Comparison of ENCODE assay signal across 23 cellular contexts in genomic region chr6:17596085-17596484, GRCh38. TPM values are rescaled to one million over a fixed set of nuclear protein-coding genes. Genes with fewer than 3 reads are reported as not detected.
DNase-seq lines count a peak whose midpoint lies in the region; ATAC-seq, FAIRE-seq and TF ChIP-seq lines count a peak whose summit lies in the region.
"Had no signal": no experiment of that assay in that cellular context is flagged by ENCODE, and none has a peak within 500 bp of the region (broad histone marks: within the 10 kb centered on the region; RNA-seq: fewer than 3 reads in every experiment).

No MANE protein-coding gene starts in this region.

- POLR2A ChIA-PET in IMR-90 (lab: Charles Lee; ENCODE audit: unreplicated experiment), result no interaction called here
- POLR2A ChIA-PET in H1 (lab: Charles Lee; ENCODE audit: partially characterized antibody), result no interaction called here
- POLR2A ChIA-PET in T-cell (lab: Charles Lee), result no interaction called here

- TF ChIP-seq CTCF in IMR-90 (conservative IDR thresholded peaks at IDR 0.05; ENCODE audit: low read depth, low read length) (no peak), H1 (IDR thresholded peaks at IDR 0.05; ENCODE audit: control extremely low read depth in 1 of 3, insufficient read depth in 1 of 3, low read depth in 1 of 3, low read length in 3 of 3) (no peak), kidney (IDR thresholded peaks at IDR 0.05; ENCODE audit: borderline replicate concordance, extremely low read depth, insufficient read depth) (no peak)

- no peaks in the 10 kb centered on the region for H3K9me1 ChIP-seq in IMR-90 (ENCODE audit: insufficient read depth, low read length)

- H3K79me2 ChIP-seq in H1 (ENCODE audit: control insufficient read depth in 1 of 2, insufficient read depth in 2 of 2, low read length in 2 of 2), result no peaks in the 10 kb centered on the region

- no peak overlapping the region for H3K56ac ChIP-seq in IMR-90 (ENCODE audit: extremely low read depth, insufficient read depth, low read length)
- no peak overlapping the region for H3K56ac ChIP-seq in H1 (replicated peaks; ENCODE audit: insufficient read length, low read depth, low read length)

- no peak for TF ChIP-seq POLR2A in IMR-90 (IDR thresholded peaks at IDR 0.05; ENCODE audit: low read depth, low read length)
- TF ChIP-seq POLR2A in H1 (IDR thresholded peaks at IDR 0.05; ENCODE audit: control extremely low read depth in 1 of 2, low read depth in 2 of 2, low read length in 2 of 2), result no peak

- no peak overlapping the region for H4K5ac ChIP-seq in IMR-90 (ENCODE audit: low read depth, low read length)
- no peak overlapping the region for H4K5ac ChIP-seq in H1 (ENCODE audit: insufficient read length, low read depth, low read length)

- no peak for TF ChIP-seq RAD21 in IMR-90 (IDR thresholded peaks at IDR 0.05; ENCODE audit: low read length)
- TF ChIP-seq RAD21 in H1 (IDR thresholded peaks at IDR 0.05 in 1 of 2, conservative IDR thresholded peaks at IDR 0.05 in 1 of 2; ENCODE audit: low read depth in 2 of 2, low read length in 2 of 2), result no peak

- H3K9ac ChIP-seq in IMR-90 (ENCODE audit: low read depth, low read length) (no peak overlapping the region), H1 (replicated peaks in 1 of 4; ENCODE audit: extremely low read depth in 1 of 4, low read depth in 3 of 4, low read length in 3 of 4) (no peak overlapping the region), kidney (ENCODE audit: low read length in 2 of 2) (no peak overlapping the region)
- H3K9ac ChIP-seq: BLaER1 had no signal

- H3K4me3 ChIP-seq in IMR-90 (ENCODE audit: insufficient read depth, low read depth, low read length), result no peak overlapping the region
- H3K4me3 ChIP-seq in H1 (ENCODE audit: extremely low read depth in 1 of 4, insufficient read depth in 2 of 4, low read depth in 3 of 4, low read length in 4 of 4), result no peak overlapping the region
- no peak overlapping the region for H3K4me3 ChIP-seq in kidney (ENCODE audit: low read length in 2 of 2)
- H3K4me3 ChIP-seq: BLaER1, GM23338, HAP-1 had no signal

- no CpG with 5 or more reads among the region's 3 CpGs for WGBS in IMR-90 (ENCODE audit: extremely low coverage in 2 of 2, insufficient read length in 1 of 2), 2 experiments
- WGBS in H1 (ENCODE audit: extremely low coverage in 1 of 2, insufficient coverage in 1 of 2, insufficient read length in 1 of 2, insufficient replicate concordance in 2 of 2, low coverage in 1 of 2, low lambda C conversion rate in 2 of 2, missing lambda C conversion rate in 1 of 2), 2 experiments, result 93% methylated on average over 3 of the region's 3 CpGs; no CpG with 5 or more reads in 1 of the 2 experiments

- no peaks in the 10 kb centered on the region for H3K9me3 ChIP-seq in IMR-90 (ENCODE audit: control insufficient read depth, insufficient read depth, low read length)
- no peaks in the 10 kb centered on the region for H3K9me3 ChIP-seq in H1 (ENCODE audit: insufficient read depth in 2 of 2, low read depth in 1 of 2, low read length in 1 of 2)
- H3K9me3 ChIP-seq in kidney (ENCODE audit: control insufficient read depth in 1 of 2, low read length in 2 of 2), result no peaks in the 10 kb centered on the region
- H3K9me3 ChIP-seq: Caco-2, HAP-1 had no signal

- no peaks in the 10 kb centered on the region for H3K9me3 Mint-ChIP-seq in T-cell
- H3K9me3 Mint-ChIP-seq: CD4-positive, CD25-positive, alpha-beta regulatory T cell; CD8-positive, alpha-beta T cell; GM23338; HFFc6 had no signal

- H3K4ac ChIP-seq in IMR-90 (ENCODE audit: low read depth, low read length) (no peak overlapping the region), H1 (replicated peaks; ENCODE audit: insufficient read length, low read depth, low read length) (no peak overlapping the region)

- no peak overlapping the region for H3K4me2 ChIP-seq in IMR-90 (ENCODE audit: low read depth, low read length)
- H3K4me2 ChIP-seq in H1 (ENCODE audit: insufficient read depth in 1 of 2, low read depth in 2 of 2, low read length in 2 of 2), result no peak overlapping the region
- H3K4me2 ChIP-seq: BLaER1, GM23338 had no signal

- CTCF ChIA-PET in IMR-90 (lab: Yijun Ruan, JAX), result interaction anchor here (1.0 kb wide), 1 partner anchor 12 kb away, joined by 4 read pairs; no protein-coding TSS in a partner anchor
- CTCF ChIA-PET in H1 (lab: Charles Lee; ENCODE audit: partially characterized antibody), result interaction anchor here (0.7 to 2.0 kb wide), 2 partner anchors 12 to 324 kb away, joined by 3 to 6 read pairs; no protein-coding TSS in a partner anchor
- CTCF ChIA-PET in T-cell (lab: Charles Lee), result interaction anchor here (0.6 to 0.7 kb wide), 2 partner anchors 98 to 1975 kb away, joined by 3 to 5 read pairs; no protein-coding TSS in a partner anchor

- no peak overlapping the region for H3K14ac ChIP-seq in IMR-90 (replicated peaks; ENCODE audit: low read depth, low read length)
- no peak overlapping the region for H3K14ac ChIP-seq in H1 (ENCODE audit: insufficient read length)

- in situ Hi-C loops in IMR-90 (cut with MboI; ENCODE audit: low sequenced_read_pairs), result no loop called here

- DNase-seq in IMR-90 (no peak), H1 (ENCODE audit: low read depth in 1 of 2, low spot score in 2 of 2) (no peak), kidney (no peak), NK-92 (lab: John Stamatoyannopoulos, UW; ENCODE audit: unreplicated experiment) (no peak), T-cell (no peak), mucosa of gallbladder (ENCODE audit: low spot score) (no peak)
- DNase-seq: 8988T; Caco-2; CD4-positive, CD25-positive, alpha-beta regulatory T cell; CD8-positive, alpha-beta T cell; DMS153; DMS79; EL; GF-D8; HFFc6 had no signal

- H3K23ac ChIP-seq in IMR-90 (ENCODE audit: low read depth, low read length) (no peak overlapping the region), H1 (ENCODE audit: insufficient read length) (no peak overlapping the region)

- H3K79me1 ChIP-seq in IMR-90 (ENCODE audit: low read depth in 1 of 2, low read length in 2 of 2) (peaks cover 2 to 3% of the 10 kb centered on the region in 2 experiments; a peak in 3 of 4 replicates), H1 (ENCODE audit: low read depth, low read length) (no peaks in the 10 kb centered on the region)

- H2AFZ ChIP-seq in IMR-90 (replicated peaks; ENCODE audit: low read length, poor library complexity) (no peak overlapping the region), H1 (ENCODE audit: low read length) (no peak overlapping the region)
- H2AFZ ChIP-seq: GM23338 had no signal

- H2BK120ac ChIP-seq in IMR-90 (ENCODE audit: low read depth, low read length) (no peak overlapping the region), H1 (replicated peaks; ENCODE audit: low read depth, low read length) (no peak overlapping the region)

- H4K91ac ChIP-seq in IMR-90 (ENCODE audit: insufficient read depth, low read depth, low read length), result no peak overlapping the region
- H4K91ac ChIP-seq in H1 (replicated peaks; ENCODE audit: insufficient read length, low read length), result no peak overlapping the region

- H3K23me2 ChIP-seq in H1 (ENCODE audit: low read depth, low read length), result peaks cover 3% of the 10 kb centered on the region; the same call in 1 of the 2 replicates

- no peak overlapping the region for H3K27ac Mint-ChIP-seq in T-cell
- H3K27ac Mint-ChIP-seq: CD4-positive, CD25-positive, alpha-beta regulatory T cell; CD8-positive, alpha-beta T cell; GM23338; HFFc6 had no signal

- ATAC-seq in IMR-90 (ENCODE audit: low read depth), result no peak
- ATAC-seq in T-cell (replicated peaks in 1 of 4), result no peak
- ATAC-seq: CD8-positive, alpha-beta T cell; GM23338 had no signal

- peaks cover 2% of the 10 kb centered on the region; the same call in 1 of the 2 replicates for H3K4me1 ChIP-seq in IMR-90 (ENCODE audit: control insufficient read depth, insufficient read depth, low read length)
- no peaks in the 10 kb centered on the region for H3K4me1 ChIP-seq in H1 (replicated peaks in 1 of 4; ENCODE audit: control insufficient read depth in 3 of 4, insufficient read depth in 4 of 4, low read length in 3 of 4)
- H3K4me1 ChIP-seq in kidney (ENCODE audit: control insufficient read depth in 1 of 2, insufficient read depth in 1 of 2, low read depth in 1 of 2, low read length in 2 of 2), result no peaks in the 10 kb centered on the region
- H3K4me1 ChIP-seq: Caco-2 had no signal

- no peak overlapping the region for H3K4me3 Mint-ChIP-seq in T-cell
- H3K4me3 Mint-ChIP-seq: CD8-positive, alpha-beta T cell; GM23338; HFFc6 had no signal

- H2BK20ac ChIP-seq in IMR-90 (ENCODE audit: low read depth, low read length), result no peak overlapping the region
- H2BK20ac ChIP-seq in H1 (ENCODE audit: low read length), result no peak overlapping the region

- H4K8ac ChIP-seq in IMR-90 (ENCODE audit: low read depth in 2 of 2, low read length in 2 of 2) (no peak overlapping the region), H1 (ENCODE audit: extremely low read depth, insufficient read depth, low read length) (no peak overlapping the region)

- no peak overlapping the region for H3K27ac ChIP-seq in IMR-90 (ENCODE audit: insufficient read depth, low read length)
- H3K27ac ChIP-seq in H1 (ENCODE audit: low read depth, low read length), result no peak overlapping the region
- no peak overlapping the region for H3K27ac ChIP-seq in kidney (ENCODE audit: low read depth in 2 of 2, low read length in 2 of 2)
- H3K27ac ChIP-seq: BLaER1, C4-2B had no signal

- H4K20me1 ChIP-seq in IMR-90 (ENCODE audit: insufficient read depth, low read length), result 0 out of 2 replicates have a peak, but pooled peaks cover under 1% of the 10 kb centered on the region
- no peaks in the 10 kb centered on the region for H4K20me1 ChIP-seq in H1 (replicated peaks in 1 of 2; ENCODE audit: control insufficient read depth in 1 of 2, insufficient read depth in 2 of 2, low read length in 2 of 2)
- H4K20me1 ChIP-seq: BLaER1 had no signal

- H3K27me3 Mint-ChIP-seq in T-cell, result no peaks in the 10 kb centered on the region
- H3K27me3 Mint-ChIP-seq: CD4-positive, CD25-positive, alpha-beta regulatory T cell had no signal

- H3K36me3 Mint-ChIP-seq in T-cell, result no peaks in the 10 kb centered on the region
- H3K36me3 Mint-ChIP-seq: CD4-positive, CD25-positive, alpha-beta regulatory T cell had no signal

- peaks cover 3 to 12% (median 11%) of the 10 kb centered on the region in 3 donors for H3K4me1 Mint-ChIP-seq in T-cell

- dilution Hi-C loops in IMR-90 (cut with HindIII; ENCODE audit: low sequenced_read_pairs, unreplicated experiment), result no loop called here

- intact Hi-C loops in IMR-90 (cut with micrococcal nuclease) (no loop called here), kidney (cut with DNase I) (no loop called here)

- no peak for TF ChIP-seq EP300 in H1 (IDR thresholded peaks at IDR 0.05; ENCODE audit: borderline replicate concordance in 1 of 2, low read depth in 2 of 2, low read length in 2 of 2)

- no peak overlapping the region for H2AK9ac ChIP-seq in IMR-90 (replicated peaks; ENCODE audit: low read depth, low read length, poor library complexity)

- no peak overlapping the region for H2BK12ac ChIP-seq in H1 (ENCODE audit: low read depth, low read length)

- H3K27me3 ChIP-seq in IMR-90 (ENCODE audit: control insufficient read depth, insufficient read depth, low read length) (no peaks in the 10 kb centered on the region), H1 (replicated peaks in 1 of 4; ENCODE audit: control insufficient read depth in 3 of 4, extremely low read depth in 1 of 4, insufficient read depth in 3 of 4, low read length in 3 of 4) (no peaks in the 10 kb centered on the region)
- H3K27me3 ChIP-seq: BLaER1 had no signal

- H2AK5ac ChIP-seq in IMR-90 (ENCODE audit: low read depth, low read length) (no peak overlapping the region), H1 (ENCODE audit: low read depth, low read length) (no peak overlapping the region)

- FAIRE-seq in A204.1 (lab: Jason Lieb, UNC), result peak; percentile 56
- FAIRE-seq in H1 (lab: Jason Lieb, UNC), result no peak
- peak; percentile 38 for FAIRE-seq in kidney (lab: Jason Lieb, UNC)
- FAIRE-seq: GM12891, GM18507, H54 had no signal

- H2BK15ac ChIP-seq in IMR-90 (ENCODE audit: low read depth, low read length) (no peak overlapping the region), H1 (ENCODE audit: low read length) (no peak overlapping the region)

- BruUV-seq in IMR-90 (replicated peaks; lab: Mats Ljungman, UMichigan), result no TSS peak

- H3K36me3 ChIP-seq in IMR-90 (ENCODE audit: control insufficient read depth, insufficient read depth, low read length) (no peaks in the 10 kb centered on the region), H1 (ENCODE audit: control insufficient read depth in 2 of 4, insufficient read depth in 4 of 4, low read length in 3 of 4) (no peaks in the 10 kb centered on the region), kidney (ENCODE audit: control insufficient read depth in 1 of 2, insufficient read depth in 2 of 2, low read length in 2 of 2) (no peaks in the 10 kb centered on the region)
- H3K36me3 ChIP-seq: BLaER1, HAP-1 had no signal

- H3K18ac ChIP-seq in IMR-90 (ENCODE audit: low read depth, low read length), result no peak overlapping the region
- H3K18ac ChIP-seq in H1 (ENCODE audit: extremely low read depth, low read length), result no peak overlapping the region

- no peak overlapping the region for H2BK5ac ChIP-seq in IMR-90 (ENCODE audit: low read depth, low read length, poor library complexity, severe bottlenecking)
- H2BK5ac ChIP-seq in H1 (ENCODE audit: low read depth, low read length), result no peak overlapping the region

RNA-seq across cellular contexts. Expression of gene FAM8A1, which starts 4.0 kb away (rescaled TPM):
- 8.2 and 17.2 TPM in 2 replicates for total RNA-seq in IMR-90 (2012; rRNA removed)
- 6.2 and 8.1 TPM in 2 replicates for polyA plus RNA-seq in IMR-90 (2012; rRNA removed)
- 2.0 and 2.6 TPM in 2 replicates for polyA plus RNA-seq in IMR-90 (2012; cell fraction: cytosol; rRNA removed)
- polyA plus RNA-seq in IMR-90 (2012; cell fraction: nucleus; rRNA removed; ENCODE audit: low replicate concordance), result 2.6 and 8.1 TPM in 2 replicates
- 8.8 and 9.2 TPM in 2 replicates for total RNA-seq in H1 (2021; fragmentation: NEBNext Ultra II Directional; extraction: Animal tissue kit (Norgen Biotek cat#: 25700))
- 2.3 and 3.4 TPM in 2 replicates for polyA plus RNA-seq in H1 (2011; rRNA removed)
- 3.8 TPM for polyA plus RNA-seq in H1 (2011; cell fraction: cytosol; rRNA removed)
- 2.0 TPM for polyA plus RNA-seq in H1 (2011; cell fraction: nucleus; rRNA removed)
- 2.7 to 5.3 TPM (median 3.2 TPM) in 4 replicates for polyA plus RNA-seq in H1 (2012, experiment 1 of 2)
- polyA plus RNA-seq in H1 (2012, experiment 2 of 2), result 0.66 TPM
- 8.1 TPM for polyA plus RNA-seq in H1 (2013, experiment 1 of 2)
- polyA plus RNA-seq in H1 (2013, experiment 2 of 2), result 9.0 TPM
- polyA minus RNA-seq in H1 (2011; rRNA and poly(A)+ RNA removed), result 2.3 and 4.2 TPM in 2 replicates
- 5.1 TPM for polyA minus RNA-seq in H1 (2011; cell fraction: cytosol; rRNA and poly(A)+ RNA removed)
- polyA minus RNA-seq in H1 (2011; cell fraction: nucleus; rRNA and poly(A)+ RNA removed), result 4.7 TPM
- total RNA-seq in kidney, result 20.7 TPM
- 16.9 TPM for polyA plus RNA-seq in kidney (ENCODE audit: insufficient read depth, low read depth, low replicate concordance)
- total RNA-seq in T-cell, result 10 to 100 TPM; 16.1 to 21.8 (median 16.7) TPM
- 34.3 TPM for total RNA-seq in mucosa of gallbladder
